13 cellular contexts compared by ENCODE assay signal in the genomic region with DNA sequence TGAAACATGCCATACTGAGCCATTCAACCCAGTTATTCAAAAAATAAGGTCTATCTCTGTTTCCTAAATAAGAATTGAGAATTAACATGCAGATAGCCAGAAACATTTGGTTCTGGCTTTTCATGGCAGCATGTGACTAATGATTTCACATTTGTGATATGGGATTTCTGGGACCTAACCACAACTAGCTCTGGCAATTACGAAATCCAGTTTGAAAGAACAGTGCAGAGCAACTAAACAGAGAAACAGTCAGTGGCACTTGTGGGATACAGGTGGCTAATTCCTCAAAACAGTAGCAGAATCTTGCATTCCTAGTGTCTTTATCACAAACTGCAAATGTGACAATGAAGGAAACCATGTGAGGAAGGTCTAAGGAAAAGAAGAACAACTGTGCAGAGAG.
DNase-seq lines count a peak whose midpoint lies in the region; ATAC-seq and TF ChIP-seq lines count a peak whose summit lies in the region.
"Had no signal": no experiment of that assay in that cellular context is flagged by ENCODE, and none has a peak within 500 bp of the region (broad histone marks: within the 10 kb centered on the region; RNA-seq: fewer than 3 reads in every experiment).

No MANE protein-coding gene starts in this region.

- no peak overlapping the region for H3K4me3 Mint-ChIP-seq in stimulated activated memory B cell treated with anti-CD40 and anti-IgM and Interleukin-4, amounts not matched to agents 10 μg/mL and 1 μg/mL and 100 μg/mL, for 72 hours
- H3K4me3 Mint-ChIP-seq: activated CD4-positive, alpha-beta memory T cell treated with anti-CD3 and anti-CD28 coated beads for 36 hours had no signal

- TF ChIP-seq RAD21 in HCT116 (IDR thresholded peaks at IDR 0.05; ENCODE audit: low read depth), result no peak

- CTCF ChIA-PET in HCT116 (lab: Charles Lee), result no interaction called here

- no peaks in the 10 kb centered on the region for H3K9me3 Mint-ChIP-seq in stimulated activated memory B cell treated with anti-CD40 and anti-IgM and Interleukin-4, amounts not matched to agents 10 μg/mL and 1 μg/mL and 100 μg/mL, for 72 hours
- H3K9me3 Mint-ChIP-seq: activated CD4-positive, alpha-beta memory T cell treated with anti-CD3 and anti-CD28 coated beads for 36 hours had no signal

- intact Hi-C loops in HCT116 (cut with micrococcal nuclease), result no loop called here

- no peaks in the 10 kb centered on the region for H3K27me3 Mint-ChIP-seq in stimulated activated memory B cell treated with anti-CD40 and anti-IgM and Interleukin-4, amounts not matched to agents 10 μg/mL and 1 μg/mL and 100 μg/mL, for 72 hours
- H3K27me3 Mint-ChIP-seq: activated CD4-positive, alpha-beta memory T cell treated with anti-CD3 and anti-CD28 coated beads for 36 hours had no signal

- BruUV-seq in HCT116 (replicated peaks; lab: Mats Ljungman, UMichigan), result no TSS peak

- no peaks in the 10 kb centered on the region for H3K36me3 Mint-ChIP-seq in stimulated activated memory B cell treated with anti-CD40 and anti-IgM and Interleukin-4, amounts not matched to agents 10 μg/mL and 1 μg/mL and 100 μg/mL, for 72 hours
- H3K36me3 Mint-ChIP-seq: activated CD4-positive, alpha-beta memory T cell treated with anti-CD3 and anti-CD28 coated beads for 36 hours had no signal

- peak overlapping the region; percentile 25 for H2AFZ ChIP-seq in HCT116 (ENCODE audit: low read depth, low read length, poor library complexity, severe bottlenecking)

- H3K9ac ChIP-seq in HCT116 (ENCODE audit: low read length), result no peak overlapping the region
- H3K9ac ChIP-seq: BLaER1 had no signal

- no peak for TF ChIP-seq POLR2A in HCT116 (IDR thresholded peaks at IDR 0.05; ENCODE audit: borderline replicate concordance, extremely low read depth, insufficient read depth, insufficient read length)

- H3K4me1 Mint-ChIP-seq in stimulated activated memory B cell treated with anti-CD40 and anti-IgM and Interleukin-4, amounts not matched to agents 10 μg/mL and 1 μg/mL and 100 μg/mL, for 72 hours, result no peaks in the 10 kb centered on the region

- no peak overlapping the region for H3K27ac Mint-ChIP-seq in stimulated activated memory B cell treated with anti-CD40 and anti-IgM and Interleukin-4, amounts not matched to agents 10 μg/mL and 1 μg/mL and 100 μg/mL, for 72 hours
- H3K27ac Mint-ChIP-seq: activated CD4-positive, alpha-beta memory T cell treated with anti-CD3 and anti-CD28 coated beads for 36 hours had no signal

- ATAC-seq in HCT116 (peak; percentile 61; the same call in 1 of the 2 replicates), HG02970 (IDR thresholded peaks at IDR 0.05; ENCODE audit: low FRiP score, unreplicated experiment) (no peak)
- ATAC-seq in stimulated activated memory B cell treated with anti-CD40 and anti-IgM and Interleukin-4, amounts not matched to agents 10 μg/mL and 1 μg/mL and 100 μg/mL, for 72 hours, result no peak
- ATAC-seq: esophagus mucosa, lower lobe of right lung had no signal

- H3K79me2 ChIP-seq in HCT116 (ENCODE audit: insufficient read depth, low read length), result no peaks in the 10 kb centered on the region

- TF ChIP-seq CTCF in HCT116 (IDR thresholded peaks at IDR 0.05 in 2 of 3, conservative IDR thresholded peaks at IDR 0.05 in 1 of 3; ENCODE audit: borderline replicate concordance in 1 of 3, insufficient read depth in 1 of 3, low read depth in 2 of 3, low read length in 2 of 3), result no peak

- no peaks in the 10 kb centered on the region for H3K9me3 ChIP-seq in HCT116 (ENCODE audit: control insufficient read depth in 1 of 2, insufficient read depth in 1 of 2, low read depth in 1 of 2, low read length in 2 of 2)
- H3K9me3 ChIP-seq: BLaER1, lower lobe of right lung had no signal

- H3K9me2 ChIP-seq in HCT116 (ENCODE audit: insufficient read depth), result no peaks in the 10 kb centered on the region

- no peak overlapping the region for H3K4me3 ChIP-seq in HCT116 (replicated peaks in 1 of 2; ENCODE audit: low read depth in 1 of 2, low read length in 2 of 2)
- H3K4me3 ChIP-seq: BLaER1, lower lobe of right lung had no signal

- no peaks in the 10 kb centered on the region for H3K27me3 ChIP-seq in HCT116 (ENCODE audit: insufficient read depth, low read length)
- H3K27me3 ChIP-seq: BLaER1 had no signal

- H3K27ac ChIP-seq in HCT116 (ENCODE audit: low read depth, low read length), result no peak overlapping the region
- H3K27ac ChIP-seq: BLaER1, lower lobe of right lung had no signal

- RAD21 ChIA-PET in HCT116 (lab: Charles Lee; ENCODE audit: low non-redundant PET in 1 of 2, low total read pairs in 2 of 2, uncharacterized antibody in 2 of 2, unreplicated experiment in 2 of 2), result no interaction called here

- H3K36me3 ChIP-seq in HCT116 (ENCODE audit: control insufficient read depth in 1 of 2, insufficient read depth in 2 of 2, low read length in 2 of 2), result no peaks in the 10 kb centered on the region
- H3K36me3 ChIP-seq: BLaER1, lower lobe of right lung had no signal

- POLR2A ChIA-PET in HCT116 (lab: Charles Lee), result no interaction called here

- H3K4me2 ChIP-seq in HCT116 (ENCODE audit: low read length), result peak overlapping the region; percentile 63
- H3K4me2 ChIP-seq: BLaER1 had no signal

- H3K4me1 ChIP-seq in HCT116 (ENCODE audit: control insufficient read depth in 1 of 2, insufficient read depth in 2 of 2, low read length in 2 of 2), result peaks cover 9 to 27% of the 10 kb centered on the region in 2 experiments; a peak in 3 of 4 replicates
- H3K4me1 ChIP-seq: BLaER1, lower lobe of right lung had no signal

- H4K20me1 ChIP-seq in HCT116 (ENCODE audit: insufficient read depth), result no peaks in the 10 kb centered on the region
- H4K20me1 ChIP-seq: BLaER1 had no signal

- peak; percentile 89 for DNase-seq in A172 (ENCODE audit: low spot score)
- DNase-seq in HCT116 (ENCODE audit: low read depth, low spot score), result peak; percentile 28
- DNase-seq in SW480 (ENCODE audit: low spot score), result peak; percentile 4
- peak; percentile 83 for DNase-seq in glomerular visceral epithelial cell (ENCODE audit: extremely low spot score)
- DNase-seq in CD1c-positive myeloid dendritic cell (ENCODE audit: extremely low spot score), result no peak
- no peak for DNase-seq in SHP77 (lab: John Stamatoyannopoulos, UW)
- DNase-seq: activated CD4-positive, alpha-beta memory T cell treated with anti-CD3 and anti-CD28 coated beads for 36 hours; lower lobe of right lung; NCI-H510A had no signal

TF ChIP-seq in HCT116, 20 proteins besides CTCF, POLR2A, EP300 and RAD21:
- TF ChIP-seq CEBPB (IDR thresholded peaks at IDR 0.05; ENCODE audit: low read depth), result peak; percentile 88
- TF ChIP-seq, protein P1, sequence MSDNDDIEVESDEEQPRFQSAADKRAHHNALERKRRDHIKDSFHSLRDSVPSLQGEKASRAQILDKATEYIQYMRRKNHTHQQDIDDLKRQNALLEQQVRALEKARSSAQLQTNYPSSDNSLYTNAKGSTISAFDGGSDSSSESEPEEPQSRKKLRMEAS (IDR thresholded peaks at IDR 0.05), result peak; percentile 30; the same call in 1 of the 2 replicates
- no peak for TF ChIP-seq EZH2 (IDR thresholded peaks at IDR 0.05)
- no peak for TF ChIP-seq EZH2phosphoT487 (IDR thresholded peaks at IDR 0.05; ENCODE audit: borderline replicate concordance)
- peak; percentile 36 for TF ChIP-seq JUND (IDR thresholded peaks at IDR 0.05)
- no peak for TF ChIP-seq TCF7L2 (IDR thresholded peaks at IDR 0.05; ENCODE audit: borderline replicate concordance, extremely low read depth, insufficient read depth, insufficient read length)
- no peak for TF ChIP-seq YY1 (IDR thresholded peaks at IDR 0.05; ENCODE audit: extremely low read depth, insufficient replicate concordance, low read depth, low read length)
- TF ChIP-seq, protein P2, sequence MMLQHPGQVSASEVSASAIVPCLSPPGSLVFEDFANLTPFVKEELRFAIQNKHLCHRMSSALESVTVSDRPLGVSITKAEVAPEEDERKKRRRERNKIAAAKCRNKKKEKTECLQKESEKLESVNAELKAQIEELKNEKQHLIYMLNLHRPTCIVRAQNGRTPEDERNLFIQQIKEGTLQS (IDR thresholded peaks at IDR 0.05), result no peak
- peak; percentile 46; the same call in 1 of the 2 replicates for TF ChIP-seq SP1 (IDR thresholded peaks at IDR 0.05; ENCODE audit: low read depth)

Comparison
In these comparisons a context has a peak if more than half of its experiments do, and no peak if none do; other contexts are left out.
1. DNase-seq: peak in A172 (single experiment), HCT116 (single experiment), SW480 (single experiment) and glomerular visceral epithelial cell (single experiment); none in CD1c-positive myeloid dendritic cell (single experiment) and SHP77 (0 of 2).